ENCODE assay signal across 23 cellular contexts in the genomic region with DNA sequence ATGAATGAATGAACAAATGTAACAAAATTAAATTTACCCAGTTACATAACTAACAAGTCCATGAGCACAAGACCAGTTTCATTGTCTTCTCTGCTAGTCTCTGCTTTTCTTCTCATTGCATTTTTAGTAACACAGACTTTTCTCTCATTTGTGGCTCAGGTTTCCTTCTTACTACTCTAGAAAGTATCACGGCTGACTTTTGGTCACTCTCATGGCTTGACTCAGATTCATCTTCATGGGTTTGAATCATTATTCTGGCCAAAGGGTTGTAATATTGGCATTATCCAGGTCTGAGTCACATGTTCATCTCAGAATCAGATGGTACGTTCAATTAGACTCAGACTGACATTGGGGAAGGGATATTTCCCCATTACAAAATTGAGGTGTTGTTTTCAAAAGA.
DNase-seq lines count a peak whose midpoint lies in the region; ATAC-seq and TF ChIP-seq lines count a peak whose summit lies in the region.
"Had no signal": no experiment of that assay in that cellular context is flagged by ENCODE, and none has a peak within 500 bp of the region (broad histone marks: within the 10 kb centered on the region; RNA-seq: fewer than 3 reads in every experiment).

No MANE protein-coding gene starts in this region.

- intact Hi-C loops in ascending aorta (cut with DNase I) = no loop called here

- no peaks in the 10 kb centered on the region for H3K36me3 ChIP-seq in ascending aorta
- H3K36me3 ChIP-seq: SJSA1 had no signal

- peak overlapping the region; percentile 6 for H3K27ac Mint-ChIP-seq in activated T-cell treated with anti-CD3 and anti-CD28 coated beads, Interleukin-2, amount 50 U/mL, for 24 hours
- no peak overlapping the region for H3K27ac Mint-ChIP-seq in stimulated activated effector memory CD8-positive, alpha-beta T cell treated with anti-CD3 and anti-CD28 coated beads, Interleukin-12 subunit alpha, Interleukin-12 subunit beta, amount 100 ng/mL, for 72 hours
- H3K27ac Mint-ChIP-seq: CD8-positive, alpha-beta T cell had no signal

- no peaks in the 10 kb centered on the region for H3K4me1 ChIP-seq in ascending aorta
- H3K4me1 ChIP-seq: SJSA1 had no signal

- TF ChIP-seq CTCF in ascending aorta (IDR thresholded peaks at IDR 0.05) = no peak

- no peak overlapping the region for H3K4me3 Mint-ChIP-seq in activated T-cell treated with anti-CD3 and anti-CD28 coated beads, Interleukin-2, amount 50 U/mL, for 24 hours
- H3K4me3 Mint-ChIP-seq in stimulated activated effector memory CD8-positive, alpha-beta T cell treated with anti-CD3 and anti-CD28 coated beads, Interleukin-12 subunit alpha, Interleukin-12 subunit beta, amount 100 ng/mL, for 72 hours = no peak overlapping the region
- H3K4me3 Mint-ChIP-seq: CD8-positive, alpha-beta T cell had no signal

- H3K27me3 Mint-ChIP-seq in activated T-cell treated with anti-CD3 and anti-CD28 coated beads, Interleukin-2, amount 50 U/mL, for 24 hours = no peaks in the 10 kb centered on the region

- no peaks in the 10 kb centered on the region for H3K27me3 ChIP-seq in ascending aorta
- H3K27me3 ChIP-seq: SJSA1 had no signal

- H3K9me3 Mint-ChIP-seq in activated T-cell treated with anti-CD3 and anti-CD28 coated beads, Interleukin-2, amount 50 U/mL, for 24 hours = peaks cover 9% of the 10 kb centered on the region
- H3K9me3 Mint-ChIP-seq in stimulated activated effector memory CD8-positive, alpha-beta T cell treated with anti-CD3 and anti-CD28 coated beads, Interleukin-12 subunit alpha, Interleukin-12 subunit beta, amount 100 ng/mL, for 72 hours = peaks cover 6% of the 10 kb centered on the region

- H3K4me3 ChIP-seq in ascending aorta = no peak overlapping the region
- H3K4me3 ChIP-seq: SJSA1 had no signal

- H3K27ac ChIP-seq in ascending aorta = no peak overlapping the region
- H3K27ac ChIP-seq: KMS-11, SJSA1 had no signal

- peak; percentile 61 for ATAC-seq in GM18870 (IDR thresholded peaks at IDR 0.05; ENCODE audit: unreplicated experiment)
- ATAC-seq in HG03565 (IDR thresholded peaks at IDR 0.05; ENCODE audit: unreplicated experiment) = peak; percentile 71
- peak; percentile 99 for ATAC-seq in stimulated activated effector memory CD8-positive, alpha-beta T cell treated with anti-CD3 and anti-CD28 coated beads, Interleukin-12 subunit alpha, Interleukin-12 subunit beta, amount 100 ng/mL, for 72 hours
- ATAC-seq: CD8-positive, alpha-beta T cell; Right ventricle myocardium inferior had no signal

- H3K9me3 ChIP-seq in ascending aorta = peaks cover 0 to 4% of the 10 kb centered on the region in 2 donors
- H3K9me3 ChIP-seq: SJSA1 had no signal

- DNase-seq in activated T-cell treated with anti-CD3 and anti-CD28 coated beads, Interleukin-2, amount 50 U/mL, for 24 hours = no peak
- DNase-seq in activated T-cell treated with anti-CD3 and anti-CD28 coated beads, Interleukin-2, amount 50 U/mL, for 48 hours = no peak
- no peak for DNase-seq in stimulated activated effector memory CD8-positive, alpha-beta T cell treated with anti-CD3 and anti-CD28 coated beads, Interleukin-12 subunit alpha, Interleukin-12 subunit beta, amount 100 ng/mL, for 72 hours (ENCODE audit: low spot score in 2 of 2)
- DNase-seq in GM19238 (ENCODE audit: insufficient read length, low spot score) (no peak), ascending aorta (ENCODE audit: low spot score in 2 of 2) (no peak), D341Med (ENCODE audit: low spot score) (no peak)
- DNase-seq: AML-193; C1 segment of cervical spinal cord; CD8-positive, alpha-beta T cell; DMS153; IMR-90; NCI-H1694; NCI-H2081; NCI-H2171; NCI-H345; NCI-H524; NCI-H774; OCI-M1 had no signal

- H3K4me1 Mint-ChIP-seq in activated T-cell treated with anti-CD3 and anti-CD28 coated beads, Interleukin-2, amount 50 U/mL, for 24 hours (ENCODE audit: low read depth) = peaks cover 12% of the 10 kb centered on the region
- H3K4me1 Mint-ChIP-seq in stimulated activated effector memory CD8-positive, alpha-beta T cell treated with anti-CD3 and anti-CD28 coated beads, Interleukin-12 subunit alpha, Interleukin-12 subunit beta, amount 100 ng/mL, for 72 hours = peaks cover 6% of the 10 kb centered on the region

- peaks cover 8% of the 10 kb centered on the region for H3K36me3 Mint-ChIP-seq in activated T-cell treated with anti-CD3 and anti-CD28 coated beads, Interleukin-2, amount 50 U/mL, for 24 hours (ENCODE audit: low read depth)
- H3K36me3 Mint-ChIP-seq in stimulated activated effector memory CD8-positive, alpha-beta T cell treated with anti-CD3 and anti-CD28 coated beads, Interleukin-12 subunit alpha, Interleukin-12 subunit beta, amount 100 ng/mL, for 72 hours = no peaks in the 10 kb centered on the region
